In the genomic region with DNA sequence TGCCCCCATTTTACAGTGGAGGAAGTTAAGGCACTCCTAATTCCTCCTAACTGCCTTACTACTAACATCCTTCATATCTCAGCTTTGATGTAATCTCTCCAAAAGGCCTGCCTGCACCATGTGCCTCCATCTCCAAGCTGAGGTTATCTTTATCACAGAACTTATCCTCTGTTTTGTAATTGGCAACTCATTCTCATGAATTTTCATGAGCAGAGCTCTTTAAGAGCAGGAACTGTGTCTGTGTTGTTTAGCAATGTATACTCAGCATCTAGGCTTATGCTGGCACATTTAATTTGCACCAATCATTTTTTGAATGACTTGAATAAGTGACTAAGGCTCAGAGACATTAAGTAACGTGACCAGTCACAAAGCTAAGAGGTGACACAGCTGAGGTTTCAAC, we compare ENCODE assay signal across 13 cellular contexts.
DNase-seq lines count a peak whose midpoint lies in the region; ATAC-seq and TF ChIP-seq lines count a peak whose summit lies in the region.
"Had no signal": no experiment of that assay in that cellular context is flagged by ENCODE, and none has a peak within 500 bp of the region (broad histone marks: within the 10 kb centered on the region; RNA-seq: fewer than 3 reads in every experiment).

No MANE protein-coding gene starts in this region.

- no peak for ATAC-seq in HG03520 (IDR thresholded peaks at IDR 0.05; ENCODE audit: unreplicated experiment)
- ATAC-seq: CD8-positive, alpha-beta T cell; HepG2 had no signal

- no peak overlapping the region for H3K27ac Mint-ChIP-seq in Calu3 (ENCODE audit: unreplicated experiment)
- H3K27ac Mint-ChIP-seq: CD14-positive monocyte; CD8-positive, alpha-beta T cell had no signal

- no peaks in the 10 kb centered on the region for H3K9me3 Mint-ChIP-seq in Calu3 (ENCODE audit: low read depth, unreplicated experiment)
- H3K9me3 Mint-ChIP-seq: CD14-positive monocyte; CD8-positive, alpha-beta T cell; H9 had no signal

- no peaks in the 10 kb centered on the region for H3K27me3 Mint-ChIP-seq in Calu3 (ENCODE audit: unreplicated experiment)

- TF ChIP-seq CTCF in fibroblast of villous mesenchyme (IDR thresholded peaks at IDR 0.05; ENCODE audit: insufficient read depth, low read depth, low read length) (no peak), Calu3 (IDR thresholded peaks at IDR 0.05; ENCODE audit: unreplicated experiment) (no peak)

- CTCF ChIA-PET in Calu3 (lab: Charles Lee) = no interaction called here

- peak; percentile 15 for DNase-seq in Ammon's horn (ENCODE audit: low spot score)
- DNase-seq in NCI-H226 = peak; percentile 40
- DNase-seq in fibroblast of villous mesenchyme (ENCODE audit: low read depth) = peak; percentile 42
- DNase-seq in renal cortical epithelial cell (ENCODE audit: low read depth) = peak; percentile 47
- DNase-seq in Calu3 = no peak
- DNase-seq in NCI-H2081 (lab: John Stamatoyannopoulos, UW) = no peak
- DNase-seq: CD8-positive, alpha-beta T cell; COR-L47; GOT3; H9 had no signal

- H3K4me3 Mint-ChIP-seq in Calu3 (ENCODE audit: low read depth, unreplicated experiment) = no peak overlapping the region
- H3K4me3 Mint-ChIP-seq: CD14-positive monocyte; CD8-positive, alpha-beta T cell; H9 had no signal

- BruUV-seq in Calu3 (replicated peaks; lab: Mats Ljungman, UMichigan) = no TSS peak

- no peaks in the 10 kb centered on the region for H3K36me3 Mint-ChIP-seq in Calu3 (ENCODE audit: insufficient read depth, unreplicated experiment)
- H3K36me3 Mint-ChIP-seq: CD14-positive monocyte; CD8-positive, alpha-beta T cell had no signal

- no peak overlapping the region for H3K4me3 ChIP-seq in fibroblast of villous mesenchyme (ENCODE audit: low read depth, low read length)

- no peaks in the 10 kb centered on the region for H3K4me1 Mint-ChIP-seq in Calu3 (ENCODE audit: low read depth, unreplicated experiment)
- H3K4me1 Mint-ChIP-seq: CD14-positive monocyte had no signal

- intact Hi-C loops in Calu3 (cut with micrococcal nuclease; ENCODE audit: unreplicated experiment) = no loop called here

Comparison
In these comparisons a context has a peak if more than half of its experiments do, and no peak if none do; other contexts are left out.
1. DNase-seq: peak in Ammon's horn (single experiment), NCI-H226 (single experiment), fibroblast of villous mesenchyme (single experiment) and renal cortical epithelial cell (single experiment); none in Calu3 (single experiment) and NCI-H2081 (0 of 2).